ENCODE assay signal across 8 cellular contexts in the genomic region with DNA sequence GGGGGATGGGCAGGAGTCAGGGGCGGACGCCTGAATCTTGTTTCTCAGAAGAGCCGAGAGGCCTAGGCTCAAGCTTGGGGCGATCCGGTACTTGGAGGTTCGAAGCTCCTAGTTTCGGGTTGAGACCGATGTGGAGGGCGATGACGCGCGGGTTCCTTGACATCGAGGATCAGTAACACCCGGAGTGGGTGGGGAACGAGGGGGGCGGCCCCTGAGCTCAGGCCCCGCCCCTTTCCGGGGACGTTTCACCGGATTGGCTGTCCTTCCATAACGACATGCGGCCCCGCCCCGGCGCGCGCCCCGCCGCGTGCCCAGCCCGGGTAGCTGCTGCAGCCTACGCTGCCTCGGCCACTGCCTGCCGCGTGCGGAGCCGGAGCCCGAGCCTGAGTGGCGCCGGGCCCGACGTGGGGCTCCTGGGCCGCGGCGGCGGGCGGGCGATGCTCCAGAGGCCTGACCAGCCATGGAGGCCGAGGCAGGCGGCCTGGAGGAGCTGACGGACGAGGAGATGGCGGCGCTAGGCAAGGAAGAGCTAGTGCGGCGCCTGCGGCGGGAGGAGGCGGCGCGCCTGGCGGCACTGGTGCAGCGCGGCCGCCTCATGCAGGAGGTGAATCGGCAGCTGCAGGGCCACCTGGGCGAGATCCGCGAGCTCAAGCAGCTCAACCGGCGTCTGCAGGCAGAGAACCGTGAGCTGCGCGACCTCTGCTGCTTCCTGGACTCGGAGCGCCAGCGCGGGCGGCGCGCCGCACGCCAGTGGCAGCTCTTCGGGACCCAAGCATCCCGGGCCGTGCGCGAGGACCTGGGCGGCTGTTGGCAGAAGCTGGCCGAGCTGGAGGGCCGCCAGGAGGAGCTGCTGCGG.
DNase-seq lines count a peak whose midpoint lies in the region; ATAC-seq lines count a peak whose summit lies in the region.

TSS of gene CCDC85B (plus strand) at position 350 of the 856 bp plus-strand sequence. CDS start at position 461, 111 bp downstream.

- no peaks in the 10 kb centered on the region for H3K9me3 Mint-ChIP-seq in memory B cell

- peaks cover 3% of the 10 kb centered on the region for H3K36me3 Mint-ChIP-seq in memory B cell

- H3K9me3 ChIP-seq in HUES48 (ENCODE audit: control insufficient read depth, insufficient read depth, low read length), result no peaks in the 10 kb centered on the region
- no peaks in the 10 kb centered on the region for H3K9me3 ChIP-seq in effector memory CD4-positive, alpha-beta T cell (ENCODE audit: control insufficient read depth, low read length)

- peaks cover 18% of the 10 kb centered on the region for H3K27me3 ChIP-seq in HUES48 (ENCODE audit: control insufficient read depth, insufficient read depth, low read length)
- H3K27me3 ChIP-seq in effector memory CD4-positive, alpha-beta T cell (replicated peaks; ENCODE audit: control insufficient read depth, insufficient read depth, low read length, poor library complexity, severe bottlenecking), result no peaks in the 10 kb centered on the region

- H3K27ac ChIP-seq in HUES48 (ENCODE audit: low read depth, low read length), result peak within 1 kb of the TSS; percentile 75
- H3K27ac ChIP-seq in effector memory CD4-positive, alpha-beta T cell (ENCODE audit: insufficient read depth, low read length, poor library complexity, severe bottlenecking), result peak within 1 kb of the TSS; percentile 90

- DNase-seq in CMK (ENCODE audit: low read depth) (peak; percentile 96), NOMO-1 treated with dmso at 0.1 percent for 144 hours (lab: John Stamatoyannopoulos, UW; ENCODE audit: unreplicated experiment) (peak; percentile 85), memory B cell (ENCODE audit: low spot score in 2 of 2) (peak; percentile 98)
- DNase-seq in activated CD8-positive, alpha-beta memory T cell treated with anti-CD3 and anti-CD28 coated beads for 4 hours (ENCODE audit: low read depth in 2 of 2), result peak; percentile 97
- peak; percentile 96 to 97 (median 97) for DNase-seq in effector memory CD4-positive, alpha-beta T cell
- peak; percentile 98 for DNase-seq in stimulated activated CD8-positive, alpha-beta memory T cell treated with anti-CD3 and anti-CD28 coated beads, Interleukin-12 subunit alpha, Interleukin-12 subunit beta, amount 100 ng/mL, for 1 hour (ENCODE audit: low read depth)

- peaks cover 15% of the 10 kb centered on the region for H3K36me3 ChIP-seq in HUES48 (ENCODE audit: control insufficient read depth, insufficient read depth, low read length)
- peaks cover 2% of the 10 kb centered on the region for H3K36me3 ChIP-seq in effector memory CD4-positive, alpha-beta T cell (ENCODE audit: control insufficient read depth, insufficient read depth, low read length)

- H3K27ac Mint-ChIP-seq in memory B cell, result peak within 1 kb of the TSS; percentile 87

- peak within 1 kb of the TSS; percentile 77; the same call in 1 of the 2 replicates for H3K9ac ChIP-seq in HUES48 (ENCODE audit: low read depth, low read length)

- no peaks in the 10 kb centered on the region for H3K27me3 Mint-ChIP-seq in memory B cell

- peak within 1 kb of the TSS; percentile 88 for H3K4me3 Mint-ChIP-seq in memory B cell

- peaks cover 48% of the 10 kb centered on the region for H3K4me1 Mint-ChIP-seq in memory B cell

- ATAC-seq in GM21360 (IDR thresholded peaks at IDR 0.05; ENCODE audit: unreplicated experiment) (peak; percentile 41), memory B cell (ENCODE audit: low read depth) (peak; percentile 73)

- peaks cover 25% of the 10 kb centered on the region for H3K4me1 ChIP-seq in HUES48 (ENCODE audit: control insufficient read depth, insufficient read depth, low read length)
- H3K4me1 ChIP-seq in effector memory CD4-positive, alpha-beta T cell (ENCODE audit: control insufficient read depth, insufficient read depth, low read length, poor library complexity, severe bottlenecking), result peaks cover 45% of the 10 kb centered on the region

- peak within 1 kb of the TSS; percentile 85 for H3K4me3 ChIP-seq in HUES48 (ENCODE audit: low read depth, low read length)
- peak within 1 kb of the TSS; percentile 79 for H3K4me3 ChIP-seq in effector memory CD4-positive, alpha-beta T cell (ENCODE audit: insufficient read depth, low read depth, low read length, poor library complexity, severe bottlenecking)

Comparison
In these comparisons a context has a peak if more than half of its experiments do, and no peak if none do; other contexts are left out.
1. Peak in every context shown above with its lines: DNase-seq, ATAC-seq, H3K4me3 ChIP-seq and H3K27ac ChIP-seq.